In genomic region chr16:57648590-57649442, GRCh38 we compare ENCODE assay signal across 1 cellular context.
A peak's percentile ranks its signal among the peaks of the same experiment; 100 is the strongest.
TF ChIP-seq lines count a peak whose summit lies in the region.

No MANE protein-coding gene starts in this region.

TF ChIP-seq in K562, 482 proteins besides CTCF, POLR2A, EP300 and RAD21 (continued from another document):
- TF ChIP-seq, protein P1, sequence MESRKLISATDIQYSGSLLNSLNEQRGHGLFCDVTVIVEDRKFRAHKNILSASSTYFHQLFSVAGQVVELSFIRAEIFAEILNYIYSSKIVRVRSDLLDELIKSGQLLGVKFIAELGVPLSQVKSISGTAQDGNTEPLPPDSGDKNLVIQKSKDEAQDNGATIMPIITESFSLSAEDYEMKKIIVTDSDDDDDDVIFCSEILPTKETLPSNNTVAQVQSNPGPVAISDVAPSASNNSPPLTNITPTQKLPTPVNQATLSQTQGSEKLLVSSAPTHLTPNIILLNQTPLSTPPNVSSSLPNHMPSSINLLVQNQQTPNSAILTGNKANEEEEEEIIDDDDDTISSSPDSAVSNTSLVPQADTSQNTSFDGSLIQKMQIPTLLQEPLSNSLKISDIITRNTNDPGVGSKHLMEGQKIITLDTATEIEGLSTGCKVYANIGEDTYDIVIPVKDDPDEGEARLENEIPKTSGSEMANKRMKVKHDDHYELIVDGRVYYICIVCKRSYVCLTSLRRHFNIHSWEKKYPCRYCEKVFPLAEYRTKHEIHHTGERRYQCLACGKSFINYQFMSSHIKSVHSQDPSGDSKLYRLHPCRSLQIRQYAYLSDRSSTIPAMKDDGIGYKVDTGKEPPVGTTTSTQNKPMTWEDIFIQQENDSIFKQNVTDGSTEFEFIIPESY (CRISPR knock-in tag; IDR thresholded peaks at IDR 0.05), result peak; percentile 86
- 0 out of 2 replicates have a peak, but pooled peaks have one; percentile 21 for TF ChIP-seq ATF7 (IDR thresholded peaks at IDR 0.05)
- TF ChIP-seq SRF (CRISPR knock-in tag; IDR thresholded peaks at IDR 0.05), result no peak
- TF ChIP-seq LCOR (CRISPR knock-in tag; IDR thresholded peaks at IDR 0.05), result peak; percentile 88
- peak; percentile 99 for TF ChIP-seq XRCC5 (IDR thresholded peaks at IDR 0.05; ENCODE audit: low read depth, low read length)
- no peak for TF ChIP-seq ATF1 (CRISPR knock-in tag; IDR thresholded peaks at IDR 0.05)
- 0 out of 2 replicates have a peak, but pooled peaks have one; percentile 23 for TF ChIP-seq ATF1 (tag; IDR thresholded peaks at IDR 0.05)
- TF ChIP-seq RCOR1 (IDR thresholded peaks at IDR 0.05; ENCODE audit: borderline replicate concordance in 1 of 2, low read depth in 2 of 2, low read length in 2 of 2), result peak; percentile 59 to 84; a peak in 3 of 4 replicates
- peak; percentile 59; the same call in 1 of the 2 replicates for TF ChIP-seq CREM (IDR thresholded peaks at IDR 0.05; ENCODE audit: low read depth)
- TF ChIP-seq, protein P2, sequence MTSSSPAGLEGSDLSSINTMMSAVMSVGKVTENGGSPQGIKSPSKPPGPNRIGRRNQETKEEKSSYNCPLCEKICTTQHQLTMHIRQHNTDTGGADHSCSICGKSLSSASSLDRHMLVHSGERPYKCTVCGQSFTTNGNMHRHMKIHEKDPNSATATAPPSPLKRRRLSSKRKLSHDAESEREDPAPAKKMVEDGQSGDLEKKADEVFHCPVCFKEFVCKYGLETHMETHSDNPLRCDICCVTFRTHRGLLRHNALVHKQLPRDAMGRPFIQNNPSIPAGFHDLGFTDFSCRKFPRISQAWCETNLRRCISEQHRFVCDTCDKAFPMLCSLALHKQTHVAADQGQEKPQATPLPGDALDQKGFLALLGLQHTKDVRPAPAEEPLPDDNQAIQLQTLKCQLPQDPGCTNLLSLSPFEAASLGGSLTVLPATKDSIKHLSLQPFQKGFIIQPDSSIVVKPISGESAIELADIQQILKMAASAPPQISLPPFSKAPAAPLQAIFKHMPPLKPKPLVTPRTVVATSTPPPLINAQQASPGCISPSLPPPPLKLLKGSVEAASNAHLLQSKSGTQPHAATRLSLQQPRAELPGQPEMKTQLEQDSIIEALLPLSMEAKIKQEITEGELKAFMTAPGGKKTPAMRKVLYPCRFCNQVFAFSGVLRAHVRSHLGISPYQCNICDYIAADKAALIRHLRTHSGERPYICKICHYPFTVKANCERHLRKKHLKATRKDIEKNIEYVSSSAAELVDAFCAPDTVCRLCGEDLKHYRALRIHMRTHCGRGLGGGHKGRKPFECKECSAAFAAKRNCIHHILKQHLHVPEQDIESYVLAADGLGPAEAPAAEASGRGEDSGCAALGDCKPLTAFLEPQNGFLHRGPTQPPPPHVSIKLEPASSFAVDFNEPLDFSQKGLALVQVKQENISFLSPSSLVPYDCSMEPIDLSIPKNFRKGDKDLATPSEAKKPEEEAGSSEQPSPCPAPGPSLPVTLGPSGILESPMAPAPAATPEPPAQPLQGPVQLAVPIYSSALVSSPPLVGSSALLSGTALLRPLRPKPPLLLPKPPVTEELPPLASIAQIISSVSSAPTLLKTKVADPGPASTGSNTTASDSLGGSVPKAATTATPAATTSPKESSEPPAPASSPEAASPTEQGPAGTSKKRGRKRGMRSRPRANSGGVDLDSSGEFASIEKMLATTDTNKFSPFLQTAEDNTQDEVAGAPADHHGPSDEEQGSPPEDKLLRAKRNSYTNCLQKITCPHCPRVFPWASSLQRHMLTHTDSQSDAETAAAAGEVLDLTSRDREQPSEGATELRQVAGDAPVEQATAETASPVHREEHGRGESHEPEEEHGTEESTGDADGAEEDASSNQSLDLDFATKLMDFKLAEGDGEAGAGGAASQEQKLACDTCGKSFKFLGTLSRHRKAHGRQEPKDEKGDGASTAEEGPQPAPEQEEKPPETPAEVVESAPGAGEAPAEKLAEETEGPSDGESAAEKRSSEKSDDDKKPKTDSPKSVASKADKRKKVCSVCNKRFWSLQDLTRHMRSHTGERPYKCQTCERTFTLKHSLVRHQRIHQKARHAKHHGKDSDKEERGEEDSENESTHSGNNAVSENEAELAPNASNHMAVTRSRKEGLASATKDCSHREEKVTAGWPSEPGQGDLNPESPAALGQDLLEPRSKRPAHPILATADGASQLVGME (CRISPR knock-in tag; IDR thresholded peaks at IDR 0.05), result peak; percentile 77
TF ChIP-seq in K562: peak in this region for 71.
